Comparison of ENCODE assay signal across 8 cellular contexts in genomic region chr11:17352925-17353227, GRCh38. TPM values are rescaled to one million over a fixed set of nuclear protein-coding genes. Genes with fewer than 3 reads are reported as not detected.
DNase-seq lines count a peak whose midpoint lies in the region; ATAC-seq, FAIRE-seq and TF ChIP-seq lines count a peak whose summit lies in the region.

No MANE protein-coding gene starts in this region.

- peaks cover 56% of the 10 kb centered on the region for H3K27me3 ChIP-seq in iPS-18a (ENCODE audit: control insufficient read depth, insufficient read depth, low read length)
- H3K27me3 ChIP-seq in smooth muscle cell (ENCODE audit: low read depth), result peaks cover 7% of the 10 kb centered on the region

- DNase-seq in GM12891 (ENCODE audit: insufficient read length, low spot score) (peak; percentile 24), SK-MEL-5 (ENCODE audit: low read depth, low spot score) (peak; percentile 30), astrocyte of the hippocampus (ENCODE audit: low read depth, low spot score) (peak; percentile 55), smooth muscle cell (lab: John Stamatoyannopoulos, UW; ENCODE audit: unreplicated experiment) (no peak), dedifferentiated amniotic fluid mesenchymal stem cell (ENCODE audit: extremely low spot score) (no peak)

- FAIRE-seq in GM12891 (lab: Jason Lieb, UNC), result peak; percentile 58

- H3K9ac ChIP-seq in iPS-18a (ENCODE audit: low read length), result no peak overlapping the region
- H3K9ac ChIP-seq in smooth muscle cell (ENCODE audit: low read depth), result peak overlapping the region; percentile 66

- no peak for TF ChIP-seq POLR2A in GM12891 (IDR thresholded peaks at IDR 0.05; ENCODE audit: low read depth, low read length)

- H3K4me3 ChIP-seq in iPS-18a (ENCODE audit: low read length) (peak overlapping the region; percentile 52), smooth muscle cell (peak overlapping the region; percentile 70)

- no peaks in the 10 kb centered on the region for H4K20me1 ChIP-seq in smooth muscle cell (ENCODE audit: low read depth)

- in situ Hi-C loops in SK-MEL-5 (cut with HindIII; ENCODE audit: low pct_unique_long_range_greater_than_20kb, low sequenced_read_pairs), result no loop called here

- no peak overlapping the region for H3K27ac ChIP-seq in iPS-18a (ENCODE audit: low read length)
- peak overlapping the region; percentile 71 for H3K27ac ChIP-seq in smooth muscle cell (ENCODE audit: low read depth)

- H3K79me2 ChIP-seq in smooth muscle cell (ENCODE audit: low read depth), result no peaks in the 10 kb centered on the region

- peak overlapping the region; percentile 89 for H2AFZ ChIP-seq in smooth muscle cell (ENCODE audit: low read depth)

- peaks cover 19% of the 10 kb centered on the region for H3F3A ChIP-seq in smooth muscle cell (ENCODE audit: low read depth)

- H3K36me3 ChIP-seq in iPS-18a (ENCODE audit: control insufficient read depth, low read depth, low read length) (no peaks in the 10 kb centered on the region), smooth muscle cell (ENCODE audit: low read depth) (no peaks in the 10 kb centered on the region)

- 1% methylated on average over 16 of the region's 16 CpGs for WGBS in smooth muscle cell (ENCODE audit: low lambda C conversion rate)

- H3K4me1 ChIP-seq in iPS-18a (ENCODE audit: control insufficient read depth, low read depth, low read length), result peaks cover 10% of the 10 kb centered on the region
- H3K4me1 ChIP-seq in smooth muscle cell (ENCODE audit: low read depth), result peaks cover 15% of the 10 kb centered on the region

- H3K4me2 ChIP-seq in smooth muscle cell, result peak overlapping the region; percentile 89

- no peak for TF ChIP-seq CTCF in smooth muscle cell (IDR thresholded peaks at IDR 0.05; ENCODE audit: borderline replicate concordance, insufficient read depth, poor library complexity, severe bottlenecking)

- H3K9me3 ChIP-seq in iPS-18a (ENCODE audit: control insufficient read depth, low read depth, low read length) (no peaks in the 10 kb centered on the region), smooth muscle cell (replicated peaks; ENCODE audit: low read depth) (no peaks in the 10 kb centered on the region)

- ATAC-seq in HG03432 (IDR thresholded peaks at IDR 0.05; ENCODE audit: unreplicated experiment) (peak; percentile 37), HG03025 (IDR thresholded peaks at IDR 0.05; ENCODE audit: low FRiP score, unreplicated experiment) (no peak)

TF ChIP-seq in GM12891, 5 proteins besides CTCF, POLR2A, EP300 and RAD21:
- no peak for TF ChIP-seq POLR2AphosphoS5 (IDR thresholded peaks at IDR 0.05; ENCODE audit: low read depth, low read length)
- no peak for TF ChIP-seq PAX5 (IDR thresholded peaks at IDR 0.05; ENCODE audit: insufficient read depth, low read length, severe bottlenecking)
- TF ChIP-seq SPI1 (IDR thresholded peaks at IDR 0.05; ENCODE audit: low read depth, low read length), result no peak
- no peak for TF ChIP-seq TAF1 (IDR thresholded peaks at IDR 0.05; ENCODE audit: low read depth, low read length)
- no peak for TF ChIP-seq POU2F2 (IDR thresholded peaks at IDR 0.05; ENCODE audit: low read depth, low read length)

RNA-seq across cellular contexts. Expression of gene NCR3LG1, which starts 1.3 kb away (rescaled TPM):
- polyA plus RNA-seq in GM12891 (2012; ENCODE audit: low read depth, missing spikeins), result 0.31 TPM
- total RNA-seq in SK-MEL-5 (2014; rRNA removed; shearing (Covaris generic)), result 5.7 and 6.6 TPM in 2 replicates
- 2.9 and 4.9 TPM in 2 replicates for polyA plus RNA-seq in SK-MEL-5 (2015; cell fraction: cytosol; rRNA removed)
- 9.4 and 11.4 TPM in 2 replicates for polyA plus RNA-seq in SK-MEL-5 (2015; cell fraction: nucleus; rRNA removed)
- total RNA-seq in smooth muscle cell, result 1.9 and 2.6 TPM in 2 replicates
- polyA plus RNA-seq in smooth muscle cell, result 0.10 and 1.1 TPM in 2 replicates

RNA-seq across cellular contexts. Expression of gene KCNJ11, which starts 35.6 kb away (rescaled TPM):
- polyA plus RNA-seq in GM12891 (2012; ENCODE audit: low read depth, missing spikeins), result 0.19 TPM
- not detected in 2 replicates for total RNA-seq in SK-MEL-5 (2014; rRNA removed; shearing (Covaris generic))
- 0.14 and 0.92 TPM in 2 replicates for polyA plus RNA-seq in SK-MEL-5 (2015; cell fraction: cytosol; rRNA removed)
- polyA plus RNA-seq in SK-MEL-5 (2015; cell fraction: nucleus; rRNA removed), result 2.0 TPM in 2 replicates
- total RNA-seq in smooth muscle cell, result 0.22 TPM in 1 of 2 replicates, not detected in the other
- polyA plus RNA-seq in smooth muscle cell, result not detected in 2 replicates

Comparison
In these comparisons a context has a peak if more than half of its experiments do, and no peak if none do; other contexts are left out.
1. DNase-seq: peak in GM12891 (single experiment), SK-MEL-5 (single experiment) and astrocyte of the hippocampus (single experiment); none in smooth muscle cell (single experiment) and dedifferentiated amniotic fluid mesenchymal stem cell (single experiment).